36 cellular contexts compared by ENCODE assay signal in genomic region chr9:70551391-70551790, GRCh38.
DNase-seq lines count a peak whose midpoint lies in the region; ATAC-seq and TF ChIP-seq lines count a peak whose summit lies in the region.
"Had no signal": no experiment of that assay in that cellular context is flagged by ENCODE, and none has a peak within 500 bp of the region (broad histone marks: within the 10 kb centered on the region; RNA-seq: fewer than 3 reads in every experiment).

No MANE protein-coding gene starts in this region.

- H3K9me3 Mint-ChIP-seq in MCF 10A (ENCODE audit: unreplicated experiment), result no peaks in the 10 kb centered on the region
- peaks cover 0 to 2% (median 0%) of the 10 kb centered on the region in 11 donors for H3K9me3 Mint-ChIP-seq in naive thymus-derived CD4-positive, alpha-beta T cell
- H3K9me3 Mint-ChIP-seq: activated CD4-positive, alpha-beta T cell treated with anti-CD3 and anti-CD28 coated beads, Interleukin-2, amount 10 ng/mL, durations not matched to agents 7 days and 5 days; activated T-cell treated with anti-CD3 and anti-CD28 coated beads, Interleukin-2, amount 50 U/mL, for 72 hours; effector memory CD8-positive, alpha-beta T cell; stimulated activated naive CD8-positive, alpha-beta T cell treated with anti-CD3 and anti-CD28 coated beads, Interleukin-15, amount 100 ng/mL, for 72 hours; T-helper 2 cell treated with Interferon-gamma antibody and Interleukin-4, amounts not matched to agents 5 μg/mL and 100 μg/mL, for 36 hours had no signal

- in situ Hi-C loops in mammary epithelial cell (cut with MboI; ENCODE audit: low sequenced_read_pairs in 2 of 2), result no loop called here

- POLR2A ChIA-PET in MCF 10A (lab: Yijun Ruan, JAX), result no interaction called here
- POLR2A ChIA-PET in naive thymus-derived CD4-positive, alpha-beta T cell (lab: Charles Lee), result interaction anchor here (0.8 to 1.5 kb wide), 2 partner anchors 11 to 12 kb away, joined by 3 read pairs; no protein-coding TSS in a partner anchor

- H3K4me3 ChIP-seq in mammary epithelial cell (replicated peaks in 1 of 3; ENCODE audit: insufficient read depth in 1 of 3, low read depth in 2 of 3, low read length in 3 of 3), result no peak overlapping the region
- no peak overlapping the region for H3K4me3 ChIP-seq in naive thymus-derived CD4-positive, alpha-beta T cell (ENCODE audit: low read length)
- H3K4me3 ChIP-seq: A549, adrenal gland, breast epithelium, colonic mucosa, gastroesophageal sphincter, GM12878, MG63, sigmoid colon, tibial nerve had no signal

- no peaks in the 10 kb centered on the region for H3K27me3 Mint-ChIP-seq in MCF 10A (ENCODE audit: insufficient read depth, unreplicated experiment)
- H3K27me3 Mint-ChIP-seq in naive thymus-derived CD4-positive, alpha-beta T cell, result no peaks in the 10 kb centered on the region
- H3K27me3 Mint-ChIP-seq: activated CD4-positive, alpha-beta T cell treated with anti-CD3 and anti-CD28 coated beads, Interleukin-2, amount 10 ng/mL, durations not matched to agents 7 days and 5 days; activated CD8-positive, alpha-beta memory T cell treated with anti-CD3 and anti-CD28 coated beads, Interleukin-2, amount 10 ng/mL, durations not matched to agents 7 days and 5 days; stimulated activated naive CD8-positive, alpha-beta T cell treated with anti-CD3 and anti-CD28 coated beads, Interleukin-15, amount 100 ng/mL, for 72 hours had no signal

- no peaks in the 10 kb centered on the region for H3K36me3 ChIP-seq in mammary epithelial cell (ENCODE audit: insufficient read depth, low read length)
- H3K36me3 ChIP-seq in naive thymus-derived CD4-positive, alpha-beta T cell (ENCODE audit: control insufficient read depth in 2 of 3, insufficient read depth in 3 of 3, low read length in 3 of 3), result no peaks in the 10 kb centered on the region
- H3K36me3 ChIP-seq: adrenal gland, BE2C, breast epithelium, colonic mucosa, gastroesophageal sphincter, MG63, sigmoid colon, tibial nerve, WERI-Rb-1 had no signal

- H2AFZ ChIP-seq in mammary epithelial cell (ENCODE audit: low read depth, low read length), result peak overlapping the region; percentile 34

- no peak overlapping the region for H3K4me2 ChIP-seq in mammary epithelial cell (ENCODE audit: insufficient read depth, low read depth, low read length)
- H3K4me2 ChIP-seq: A549 had no signal

- H3K4me3 Mint-ChIP-seq in MCF 10A (ENCODE audit: unreplicated experiment), result no peak overlapping the region
- H3K4me3 Mint-ChIP-seq in naive thymus-derived CD4-positive, alpha-beta T cell, result no peak overlapping the region
- H3K4me3 Mint-ChIP-seq: activated CD4-positive, alpha-beta T cell treated with anti-CD3 and anti-CD28 coated beads, Interleukin-2, amount 10 ng/mL, durations not matched to agents 7 days and 5 days; activated CD8-positive, alpha-beta memory T cell treated with anti-CD3 and anti-CD28 coated beads, Interleukin-2, amount 10 ng/mL, durations not matched to agents 7 days and 5 days; activated T-cell treated with anti-CD3 and anti-CD28 coated beads, Interleukin-2, amount 50 U/mL, for 72 hours; effector memory CD8-positive, alpha-beta T cell; stimulated activated naive CD8-positive, alpha-beta T cell treated with anti-CD3 and anti-CD28 coated beads, Interleukin-15, amount 100 ng/mL, for 72 hours; T-helper 2 cell treated with Interferon-gamma antibody and Interleukin-4, amounts not matched to agents 5 μg/mL and 100 μg/mL, for 36 hours had no signal

- peaks cover 16% of the 10 kb centered on the region for H3K4me1 ChIP-seq in mammary epithelial cell (ENCODE audit: insufficient read depth, low read length)
- H3K4me1 ChIP-seq in foreskin keratinocyte, result peaks cover 13% of the 10 kb centered on the region
- no peaks in the 10 kb centered on the region for H3K4me1 ChIP-seq in naive thymus-derived CD4-positive, alpha-beta T cell (ENCODE audit: control insufficient read depth in 2 of 2, insufficient read depth in 2 of 2, low read length in 2 of 2)
- H3K4me1 ChIP-seq: A549, BE2C, colonic mucosa had no signal

- no peaks in the 10 kb centered on the region for H4K20me1 ChIP-seq in mammary epithelial cell (ENCODE audit: insufficient read depth, low read length)

- dilution Hi-C loops in mammary epithelial cell (cut with HindIII; ENCODE audit: low sequenced_read_pairs), result loop anchor here (5.0 kb wide), 1 partner anchor 74 kb away; no protein-coding TSS in a partner anchor

- CTCF ChIA-PET in mammary epithelial cell (lab: Charles Lee; ENCODE audit: low non-redundant PET) (no interaction called here), MCF 10A (lab: Yijun Ruan, JAX) (interaction anchor here (0.8 to 1.2 kb wide), 2 partner anchors 51 to 67 kb away, joined by 3 to 4 read pairs; no protein-coding TSS in a partner anchor)
- CTCF ChIA-PET in naive thymus-derived CD4-positive, alpha-beta T cell (lab: Charles Lee), result no interaction called here

- BruUV-seq in mammary epithelial cell (replicated peaks; lab: Mats Ljungman, UMichigan), result no TSS peak
- no TSS peak for BruUV-seq in MCF 10A (replicated peaks; lab: Mats Ljungman, UMichigan)

- no peak overlapping the region for H3K27ac Mint-ChIP-seq in MCF 10A (ENCODE audit: low read depth, unreplicated experiment)
- H3K27ac Mint-ChIP-seq in naive thymus-derived CD4-positive, alpha-beta T cell, result no peak overlapping the region
- H3K27ac Mint-ChIP-seq: activated CD4-positive, alpha-beta T cell treated with anti-CD3 and anti-CD28 coated beads, Interleukin-2, amount 10 ng/mL, durations not matched to agents 7 days and 5 days; activated CD8-positive, alpha-beta memory T cell treated with anti-CD3 and anti-CD28 coated beads, Interleukin-2, amount 10 ng/mL, durations not matched to agents 7 days and 5 days; activated T-cell treated with anti-CD3 and anti-CD28 coated beads, Interleukin-2, amount 50 U/mL, for 72 hours; effector memory CD8-positive, alpha-beta T cell; T-helper 2 cell treated with Interferon-gamma antibody and Interleukin-4, amounts not matched to agents 5 μg/mL and 100 μg/mL, for 36 hours had no signal

- intact Hi-C loops in mammary epithelial cell (cut with micrococcal nuclease) (loop anchor here (5.0 kb wide), 1 partner anchor 51 kb away; no protein-coding TSS in a partner anchor), MCF 10A (cut with micrococcal nuclease) (no loop called here)
- intact Hi-C loops in naive thymus-derived CD4-positive, alpha-beta T cell (cut with micrococcal nuclease), result no loop called here

- ATAC-seq in foreskin keratinocyte (peak; percentile 25), GM18873 (IDR thresholded peaks at IDR 0.05; ENCODE audit: low FRiP score, unreplicated experiment) (no peak)
- ATAC-seq in naive thymus-derived CD4-positive, alpha-beta T cell, result no peak
- ATAC-seq: A549; activated CD8-positive, alpha-beta memory T cell treated with anti-CD3 and anti-CD28 coated beads, Interleukin-2, amount 10 ng/mL, durations not matched to agents 7 days and 5 days; activated T-cell treated with anti-CD3 and anti-CD28 coated beads, Interleukin-2, amount 50 U/mL, for 72 hours; effector memory CD8-positive, alpha-beta T cell; esophagus mucosa; gastroesophageal sphincter; GM12878; left ventricle myocardium superior; stimulated activated naive CD8-positive, alpha-beta T cell treated with anti-CD3 and anti-CD28 coated beads, Interleukin-15, amount 100 ng/mL, for 72 hours had no signal

- H3K4me1 Mint-ChIP-seq in MCF 10A (ENCODE audit: insufficient read depth, unreplicated experiment), result peaks cover 9% of the 10 kb centered on the region
- peaks cover 0 to 27% (median 0%) of the 10 kb centered on the region in 7 donors for H3K4me1 Mint-ChIP-seq in naive thymus-derived CD4-positive, alpha-beta T cell

- H3K27ac ChIP-seq in mammary epithelial cell (ENCODE audit: insufficient read depth, low read depth, low read length), result no peak overlapping the region
- H3K27ac ChIP-seq in foreskin keratinocyte, result no peak overlapping the region
- H3K27ac ChIP-seq in naive thymus-derived CD4-positive, alpha-beta T cell (ENCODE audit: low read depth, low read length), result no peak overlapping the region
- H3K27ac ChIP-seq: A549, adrenal gland, breast epithelium, colonic mucosa, gastroesophageal sphincter, HL-60, sigmoid colon, WERI-Rb-1 had no signal

- no peaks in the 10 kb centered on the region for H3K79me2 ChIP-seq in mammary epithelial cell (ENCODE audit: insufficient read depth, low read length)

- no peak overlapping the region for H3K9ac ChIP-seq in mammary epithelial cell (ENCODE audit: insufficient read depth, low read length)

- TF ChIP-seq CTCF in mammary epithelial cell (conservative IDR thresholded peaks at IDR 0.05 in 1 of 2, IDR thresholded peaks at IDR 0.05 in 1 of 2; ENCODE audit: extremely low read depth in 1 of 2, insufficient read depth in 1 of 2, low read depth in 1 of 2, low read length in 2 of 2), result no peak
- TF ChIP-seq CTCF in MCF 10A (IDR thresholded peaks at IDR 0.05; ENCODE audit: unreplicated experiment), result no peak
- TF ChIP-seq CTCF in foreskin keratinocyte (conservative IDR thresholded peaks at IDR 0.05), result no peak

- WGBS in mammary epithelial cell (ENCODE audit: low coverage, missing lambda C conversion rate), result 100% methylated on average over 4 of the region's 4 CpGs

- no peaks in the 10 kb centered on the region for H3K27me3 ChIP-seq in mammary epithelial cell (ENCODE audit: insufficient read depth, low read length)
- no peaks in the 10 kb centered on the region for H3K27me3 ChIP-seq in foreskin keratinocyte
- H3K27me3 ChIP-seq in naive thymus-derived CD4-positive, alpha-beta T cell (ENCODE audit: control insufficient read depth in 2 of 2, insufficient read depth in 2 of 2, low read length in 2 of 2), result no peaks in the 10 kb centered on the region
- H3K27me3 ChIP-seq: adrenal gland, BE2C, breast epithelium, colonic mucosa, gastroesophageal sphincter, MG63, sigmoid colon, tibial nerve had no signal

- no peaks in the 10 kb centered on the region for H3K9me3 ChIP-seq in mammary epithelial cell (replicated peaks; ENCODE audit: insufficient read depth, low read length)
- H3K9me3 ChIP-seq in naive thymus-derived CD4-positive, alpha-beta T cell (ENCODE audit: control insufficient read depth in 2 of 3, low read length in 3 of 3), result no peaks in the 10 kb centered on the region
- H3K9me3 ChIP-seq: A549, adrenal gland, BE2C, breast epithelium, colonic mucosa, gastroesophageal sphincter, MG63, tibial nerve had no signal

- DNase-seq in mammary epithelial cell, result peak; percentile 12
- no peak for DNase-seq in MCF 10A (ENCODE audit: unreplicated experiment)
- peak; percentile 24 for DNase-seq in NCI-H226
- DNase-seq in foreskin keratinocyte, result no peak
- no peak for DNase-seq in naive thymus-derived CD4-positive, alpha-beta T cell
- DNase-seq in NCI-H2227 treated with DMSO at 0.1 percent for 48 hours (lab: John Stamatoyannopoulos, UW), result no peak
- DNase-seq in amygdala (lab: John Stamatoyannopoulos, UW), result no peak
- DNase-seq: activated CD4-positive, alpha-beta T cell treated with anti-CD3 and anti-CD28 coated beads, Interleukin-2, amount 10 ng/mL, durations not matched to agents 7 days and 5 days; activated CD8-positive, alpha-beta memory T cell treated with anti-CD3 and anti-CD28 coated beads, Interleukin-2, amount 10 ng/mL, durations not matched to agents 7 days and 5 days; activated naive CD4-positive, alpha-beta T cell treated with Interleukin-2 at 50 U/mL for 16 hours; activated T-cell treated with anti-CD3 and anti-CD28 coated beads, Interleukin-2, amount 50 U/mL, for 72 hours; adrenal gland; BE2C; colonic mucosa; COR-L47; DMS79; effector memory CD8-positive, alpha-beta T cell; hippocampal formation; left ventricle myocardium superior; MG63; NCI-H1694 treated with DMSO at 0.1 percent for 48 hours; NCI-H2171 treated with DMSO at 0.1 percent for 48 hours; NCI-H526; sigmoid colon; stimulated activated CD4-positive, alpha-beta T cell treated with anti-CD3 and anti-CD28 coated beads, Interleukin-15, amount 100 ng/mL, for 24 hours; stimulated activated naive CD8-positive, alpha-beta T cell treated with anti-CD3 and anti-CD28 coated beads, Interleukin-15, amount 100 ng/mL, for 72 hours; WERI-Rb-1 had no signal

- H3K36me3 Mint-ChIP-seq in MCF 10A (ENCODE audit: insufficient read depth, unreplicated experiment), result no peaks in the 10 kb centered on the region
- no peaks in the 10 kb centered on the region for H3K36me3 Mint-ChIP-seq in naive thymus-derived CD4-positive, alpha-beta T cell
- H3K36me3 Mint-ChIP-seq: activated CD8-positive, alpha-beta memory T cell treated with anti-CD3 and anti-CD28 coated beads, Interleukin-2, amount 10 ng/mL, durations not matched to agents 7 days and 5 days had no signal

Comparison
In these comparisons a context has a peak if more than half of its experiments do, and no peak if none do; other contexts are left out.
1. DNase-seq: peak in mammary epithelial cell (single experiment) and NCI-H226 (single experiment); none in MCF 10A (single experiment), foreskin keratinocyte (0 of 2), naive thymus-derived CD4-positive, alpha-beta T cell (0 of 9), NCI-H2227 treated with DMSO at 0.1 percent for 48 hours (single experiment) and amygdala (0 of 56).